Comparison of ENCODE assay signal across 8 cellular contexts in the genomic region with DNA sequence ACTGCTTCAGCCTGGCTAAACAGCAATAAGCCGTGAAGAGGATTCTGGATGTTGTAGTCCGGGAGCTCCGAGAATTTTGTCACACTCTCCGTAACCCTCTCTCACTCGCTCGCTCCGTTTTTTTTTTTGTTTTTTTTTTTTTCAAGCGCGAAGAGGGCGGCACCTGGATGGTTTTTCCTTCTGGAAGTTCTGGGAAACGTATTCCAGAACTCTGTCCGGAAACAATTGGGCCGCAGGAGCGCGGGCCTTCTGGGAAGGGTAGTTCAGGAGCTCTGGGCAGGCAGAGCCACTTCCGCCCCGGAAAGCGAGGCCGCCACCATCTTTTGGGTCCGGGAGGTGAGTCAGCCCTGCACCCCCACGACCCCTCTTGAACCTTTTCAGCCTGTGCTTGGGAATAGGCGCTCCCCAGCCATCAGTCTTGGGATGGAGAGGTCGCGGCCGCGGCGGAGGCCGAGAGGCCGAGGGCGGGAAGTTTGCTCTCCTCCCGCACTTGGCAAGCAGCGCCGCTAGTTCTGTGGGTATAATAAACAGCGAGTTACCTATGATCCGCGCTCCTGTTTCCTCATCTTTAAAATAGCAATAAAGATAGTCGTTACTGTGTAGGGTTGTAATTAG. TPM values are rescaled to one million over a fixed set of nuclear protein-coding genes. Genes with fewer than 3 reads are reported as not detected.
DNase-seq lines count a peak whose midpoint lies in the region; ATAC-seq and TF ChIP-seq lines count a peak whose summit lies in the region.

TSS of gene ZNF227 (plus strand) at position 283 of the 615 bp plus-strand sequence. CDS start 5,261 bp downstream, outside the sequence.

- H3K36me3 ChIP-seq in GM06990 (ENCODE audit: control insufficient read depth, insufficient read depth, low read length): peaks cover 4% of the 10 kb centered on the region
- peaks cover 30% of the 10 kb centered on the region for H3K36me3 ChIP-seq in left ventricle myocardium inferior
- H3K36me3 ChIP-seq in upper lobe of left lung: peaks cover 0 to 28% (median 15%) of the 10 kb centered on the region in 4 donors

- peak in 1 of 4 donors; percentile 40 for TF ChIP-seq EP300 in upper lobe of left lung (IDR thresholded peaks at IDR 0.05)

- peaks cover 43% of the 10 kb centered on the region for H3K9me3 Mint-ChIP-seq in T-helper 2 cell treated with Interferon-gamma antibody and Interleukin-4, amounts not matched to agents 5 μg/mL and 100 μg/mL, for 36 hours

- H3K27ac ChIP-seq in left ventricle myocardium inferior (replicated peaks) (peak within 1 kb of the TSS; percentile 92), upper lobe of left lung (peak within 1 kb of the TSS; percentile 75 to 89 (median 87))

- TF ChIP-seq CTCF in GM06990 (IDR thresholded peaks at IDR 0.05; ENCODE audit: insufficient read depth, low read length, poor library complexity, severe bottlenecking) (no peak), left ventricle myocardium inferior (IDR thresholded peaks at IDR 0.05; ENCODE audit: borderline replicate concordance) (no peak), upper lobe of left lung (IDR thresholded peaks at IDR 0.05) (no peak)

- H3K36me3 Mint-ChIP-seq in T-helper 2 cell treated with Interferon-gamma antibody and Interleukin-4, amounts not matched to agents 5 μg/mL and 100 μg/mL, for 36 hours (ENCODE audit: low read depth): peaks cover 37% of the 10 kb centered on the region

- H3K27me3 ChIP-seq in GM06990 (replicated peaks; ENCODE audit: control insufficient read depth, insufficient read depth, low read length) (no peaks in the 10 kb centered on the region), left ventricle myocardium inferior (ENCODE audit: low read depth) (no peaks in the 10 kb centered on the region), upper lobe of left lung (no peaks in the 10 kb centered on the region)

- intact Hi-C loops in left ventricle myocardium inferior (cut with micrococcal nuclease): no loop called here
- intact Hi-C loops in posterior vena cava (cut with DNase I): no loop called here

- no peaks in the 10 kb centered on the region for H3K9me3 ChIP-seq in left ventricle myocardium inferior (replicated peaks)
- peaks cover 0 to 11% (median 4%) of the 10 kb centered on the region in 4 donors for H3K9me3 ChIP-seq in upper lobe of left lung

- peak in 2 of 4 donors; percentile 39 to 65 for TF ChIP-seq POLR2A in upper lobe of left lung (IDR thresholded peaks at IDR 0.05)

- H3K4me1 ChIP-seq in left ventricle myocardium inferior (peaks cover 33% of the 10 kb centered on the region), upper lobe of left lung (peaks cover 0 to 18% (median 9%) of the 10 kb centered on the region in 4 donors)

- no peaks in the 10 kb centered on the region for H3K27me3 Mint-ChIP-seq in T-helper 2 cell treated with Interferon-gamma antibody and Interleukin-4, amounts not matched to agents 5 μg/mL and 100 μg/mL, for 36 hours (ENCODE audit: low read depth)

- ATAC-seq in HG02588 (IDR thresholded peaks at IDR 0.05; ENCODE audit: unreplicated experiment) (peak; percentile 70), upper lobe of left lung (ENCODE audit: low FRiP score in 2 of 2) (peak; percentile 97 to 99)

- peaks cover 14% of the 10 kb centered on the region for H3K4me1 Mint-ChIP-seq in T-helper 2 cell treated with Interferon-gamma antibody and Interleukin-4, amounts not matched to agents 5 μg/mL and 100 μg/mL, for 36 hours (ENCODE audit: low read depth)

- H3K4me3 Mint-ChIP-seq in T-helper 2 cell treated with Interferon-gamma antibody and Interleukin-4, amounts not matched to agents 5 μg/mL and 100 μg/mL, for 36 hours: peak within 1 kb of the TSS; percentile 90

- DNase-seq in GM06990 (ENCODE audit: extremely low read depth, insufficient read length): peak; percentile 82
- peak; percentile 97 for DNase-seq in NCI-H146 (lab: John Stamatoyannopoulos, UW)
- DNase-seq in T-helper 2 cell treated with Interferon-gamma antibody and Interleukin-4, amounts not matched to agents 5 μg/mL and 100 μg/mL, for 36 hours (ENCODE audit: low spot score): peak; percentile 77
- peak in 57 of 58 donors; percentile 19 to 95 (median 83) for DNase-seq in anterior cingulate cortex (lab: John Stamatoyannopoulos, UW)
- DNase-seq in left ventricle myocardium inferior: peak; percentile 91
- DNase-seq in posterior vena cava (ENCODE audit: low spot score): peak; percentile 97
- peak; percentile 89 to 93 for DNase-seq in upper lobe of left lung

- H3K4me3 ChIP-seq in GM06990 (replicated peaks; ENCODE audit: low read depth, low read length): peak within 1 kb of the TSS; percentile 90
- H3K4me3 ChIP-seq in left ventricle myocardium inferior: peak within 1 kb of the TSS; percentile 91
- H3K4me3 ChIP-seq in upper lobe of left lung: peak within 1 kb of the TSS; percentile 63 to 81 (median 74)

- H3K27ac Mint-ChIP-seq in T-helper 2 cell treated with Interferon-gamma antibody and Interleukin-4, amounts not matched to agents 5 μg/mL and 100 μg/mL, for 36 hours: peak within 1 kb of the TSS; percentile 91

- 0% methylated on average over 24 to 37 of the region's 37 CpGs for WGBS in upper lobe of left lung, 2 donors

RNA-seq across cellular contexts. Expression of gene ZNF227, which starts in this region (rescaled TPM):
- total RNA-seq in left ventricle myocardium inferior: 10.4 TPM
- 10 to 100 TPM; 13.2 to 14.6 TPM for total RNA-seq in posterior vena cava
- 10 to 100 TPM in 4 of 6 donors, 1 to 10 TPM in 2; 5.3 to 23.0 (median 16.8) TPM for total RNA-seq in upper lobe of left lung

Comparison
In these comparisons a context has a peak if more than half of its experiments do, and no peak if none do; other contexts are left out.
1. Peak in every context shown above with its lines: DNase-seq, ATAC-seq, H3K4me3 ChIP-seq and H3K27ac ChIP-seq.